ENCODE assay signal across 1 cellular context in genomic region chr16:29290631-29291247, GRCh38.
TF ChIP-seq lines count a peak whose summit lies in the region.

No MANE protein-coding gene starts in this region.

TF ChIP-seq in K562, 482 proteins besides CTCF, POLR2A, EP300 and RAD21 (continued from another document and continues in another):
- TF ChIP-seq MGA (IDR thresholded peaks at IDR 0.05) (peak; percentile 64), L3MBTL2 (IDR thresholded peaks at IDR 0.05) (peak; percentile 89), TBL1XR1 (IDR thresholded peaks at IDR 0.05; ENCODE audit: low read length in 2 of 2) (peak in 1 of 2 experiments; percentile 73; a peak in 2 of 4 replicates), ARID1B (IDR thresholded peaks at IDR 0.05) (peak; percentile 79), ZMIZ1 (IDR thresholded peaks at IDR 0.05; ENCODE audit: low read depth in 2 of 2, low read length in 2 of 2) (peak in 1 of 2 experiments; percentile 10; a peak in 1 of 4 replicates), ARNT (IDR thresholded peaks at IDR 0.05) (no peak), CREM (IDR thresholded peaks at IDR 0.05; ENCODE audit: low read depth) (peak; percentile 65), PPARD (CRISPR knock-in tag; IDR thresholded peaks at IDR 0.05) (no peak), GABPB2 (CRISPR knock-in tag; conservative IDR thresholded peaks at IDR 0.05) (no peak), ZNF785 (CRISPR knock-in tag; IDR thresholded peaks at IDR 0.05) (no peak), ZNF134 (CRISPR knock-in tag; conservative IDR thresholded peaks at IDR 0.05) (no peak), POU5F1 (IDR thresholded peaks at IDR 0.05; ENCODE audit: borderline replicate concordance, low read depth, low read length, partially characterized antibody) (no peak), PRDM10 (IDR thresholded peaks at IDR 0.05; ENCODE audit: partially characterized antibody) (no peak), USF2 (CRISPR knock-in tag; IDR thresholded peaks at IDR 0.05) (no peak), ZBTB33 (CRISPR knock-in tag; IDR thresholded peaks at IDR 0.05) (no peak), MXD1 (CRISPR knock-in tag; IDR thresholded peaks at IDR 0.05; ENCODE audit: borderline replicate concordance, poor library complexity, severe bottlenecking) (no peak), SP2 (IDR thresholded peaks at IDR 0.05; ENCODE audit: extremely low read depth, low read depth, low read length, poor library complexity, severe bottlenecking) (no peak), MITF (IDR thresholded peaks at IDR 0.05) (peak; percentile 99), CCNT2 (IDR thresholded peaks at IDR 0.05; ENCODE audit: borderline replicate concordance, extremely low read depth, insufficient read length, low read depth, low read length) (peak; percentile 57), SMARCA4 (IDR thresholded peaks at IDR 0.05) (peak; percentile 76; the same call in 1 of the 2 replicates), MYC (IDR thresholded peaks at IDR 0.05; ENCODE audit: low read depth, low read length) (peak; percentile 56; the same call in 1 of the 2 replicates), MYC (CRISPR knock-in tag; IDR thresholded peaks at IDR 0.05; ENCODE audit: borderline replicate concordance, low read depth) (no peak), MNT (conservative IDR thresholded peaks at IDR 0.05) (peak; percentile 45 to 85; a peak in 3 of 4 replicates)
